ENCODE assay signal across 11 cellular contexts in the genomic region with DNA sequence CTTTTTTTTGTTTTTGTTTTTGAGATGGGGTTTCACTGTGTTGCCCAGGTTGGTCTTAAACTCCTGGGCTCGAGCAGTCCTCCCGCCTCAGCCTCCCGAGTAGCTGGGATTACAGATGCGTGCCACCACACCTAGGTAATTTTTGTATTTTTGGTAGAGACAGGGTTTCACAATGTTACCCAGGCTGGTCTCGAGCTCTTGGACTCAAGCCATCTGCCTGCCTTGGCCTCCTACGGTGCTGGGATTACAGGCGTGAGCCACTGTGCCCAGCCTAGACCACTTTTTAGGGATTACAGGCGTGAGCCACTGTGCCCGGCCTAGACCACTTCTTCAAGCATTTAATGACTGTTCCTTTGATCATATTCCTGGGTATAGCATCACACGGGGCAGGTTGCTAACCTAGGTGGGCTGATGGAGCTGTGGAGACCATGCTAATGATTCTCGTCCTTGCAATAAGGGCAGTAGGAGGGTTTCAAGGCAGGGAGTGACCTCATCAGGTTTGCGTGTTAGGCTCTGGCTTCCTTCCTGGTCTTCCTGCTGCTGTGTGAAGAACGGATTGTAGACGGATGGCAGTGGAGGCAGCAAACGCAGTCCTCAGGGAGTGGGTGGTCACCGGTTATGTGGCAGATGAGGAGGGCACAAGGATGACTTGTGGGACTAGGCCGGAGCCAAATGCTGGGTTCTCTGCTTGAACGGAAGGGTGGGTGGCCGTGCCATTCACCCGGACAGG. TPM values are rescaled to one million over a fixed set of nuclear protein-coding genes. Genes with fewer than 3 reads are reported as not detected.
DNase-seq lines count a peak whose midpoint lies in the region; ATAC-seq and TF ChIP-seq lines count a peak whose summit lies in the region.
"Had no signal": no experiment of that assay in that cellular context is flagged by ENCODE, and none has a peak within 500 bp of the region (broad histone marks: within the 10 kb centered on the region; RNA-seq: fewer than 3 reads in every experiment).

No MANE protein-coding gene starts in this region.

- peak; percentile 43 for ATAC-seq in Right ventricle myocardium inferior
- ATAC-seq in left ventricle myocardium superior: peak; percentile 62
- ATAC-seq in upper lobe of left lung (ENCODE audit: low FRiP score in 2 of 2): peak in 1 of 2 donors; percentile 49

- TF ChIP-seq CTCF in right atrium auricular region (IDR thresholded peaks at IDR 0.05) (no peak), upper lobe of left lung (IDR thresholded peaks at IDR 0.05) (no peak)

- H3K9me3 ChIP-seq in right atrium auricular region: no peaks in the 10 kb centered on the region
- no peaks in the 10 kb centered on the region for H3K9me3 ChIP-seq in upper lobe of left lung
- H3K9me3 ChIP-seq: A549, SJCRH30 had no signal

- TF ChIP-seq POLR2A in upper lobe of left lung (IDR thresholded peaks at IDR 0.05): no peak

- WGBS in upper lobe of left lung, 2 donors: 58 to 60% methylated on average over 20 of the region's 20 CpGs

- no peaks in the 10 kb centered on the region for H3K27me3 ChIP-seq in right atrium auricular region
- no peaks in the 10 kb centered on the region for H3K27me3 ChIP-seq in upper lobe of left lung
- H3K27me3 ChIP-seq: SJCRH30 had no signal

- no peak overlapping the region for H3K4me3 ChIP-seq in right atrium auricular region
- no peak overlapping the region for H3K4me3 ChIP-seq in upper lobe of left lung
- H3K4me3 ChIP-seq: A549, K562, SJCRH30 had no signal

- H3K27ac ChIP-seq in right atrium auricular region (peak overlapping the region in 1 of 2 donors; percentile 6), upper lobe of left lung (peak overlapping the region in 3 of 4 donors; percentile 35 to 55 (median 37))
- H3K27ac ChIP-seq: A549, SJCRH30 had no signal

- DNase-seq in Right ventricle myocardium inferior (ENCODE audit: missing footprints) (no peak), right atrium auricular region (ENCODE audit: low spot score) (no peak), left ventricle myocardium superior (no peak), upper lobe of left lung (no peak), NCI-H526 treated with DMSO at 0.1 percent for 48 hours (lab: John Stamatoyannopoulos, UW) (no peak), GM19240 (ENCODE audit: insufficient read length, low spot score) (no peak)
- DNase-seq: activated CD4-positive, alpha-beta memory T cell treated with anti-CD3 and anti-CD28 coated beads, Interleukin-2, amount 10 ng/mL, durations not matched to agents 7 days and 5 days; NCI-H2171 treated with DMSO at 0.1 percent for 48 hours; SJCRH30 had no signal

- intact Hi-C loops in Right ventricle myocardium inferior (cut with DNase I) (no loop called here), left ventricle myocardium superior (cut with micrococcal nuclease) (no loop called here)

- H3K36me3 ChIP-seq in right atrium auricular region: no peaks in the 10 kb centered on the region
- H3K36me3 ChIP-seq in upper lobe of left lung: no peaks in the 10 kb centered on the region

- no peak for TF ChIP-seq EP300 in upper lobe of left lung (IDR thresholded peaks at IDR 0.05)

- H3K4me1 ChIP-seq in right atrium auricular region (peaks cover 0 to 52% of the 10 kb centered on the region in 2 donors), upper lobe of left lung (peaks cover 36 to 52% (median 44%) of the 10 kb centered on the region in 4 donors)
- H3K4me1 ChIP-seq: SJCRH30 had no signal

RNA-seq across cellular contexts. Expression of a gene that starts 13.8 kb away (rescaled TPM):
- total RNA-seq in Right ventricle myocardium inferior (30.5 TPM), right atrium auricular region (10 to 100 TPM; 24.1 to 34.6 TPM), left ventricle myocardium superior (37.0 TPM), upper lobe of left lung (100 to 1,000 TPM in 2 of 6 donors, 10 to 100 TPM in 4; 68.0 to 183 (median 83.6) TPM)

RNA-seq across cellular contexts. Expression of a gene that starts 27.1 kb away (rescaled TPM):
- 17.5 TPM for total RNA-seq in Right ventricle myocardium inferior
- 10 to 100 TPM; 21.4 to 37.8 TPM for total RNA-seq in right atrium auricular region
- 17.3 TPM for total RNA-seq in left ventricle myocardium superior
- total RNA-seq in upper lobe of left lung: 100 to 1,000 TPM in 3 of 6 donors, 10 to 100 TPM in 3; 74.9 to 202 (median 99.6) TPM

RNA-seq across cellular contexts. Expression of a gene that starts 42.3 kb away (rescaled TPM):
- 10.8 TPM for total RNA-seq in Right ventricle myocardium inferior
- total RNA-seq in right atrium auricular region: 1 to 10 TPM; 5.0 to 6.4 TPM
- 11.6 TPM for total RNA-seq in left ventricle myocardium superior
- total RNA-seq in upper lobe of left lung: 10 to 100 TPM; 10.2 to 28.3 (median 20.9) TPM

RNA-seq across cellular contexts. Expression of a gene that starts 53.9 kb away (rescaled TPM):
- total RNA-seq in Right ventricle myocardium inferior (17.2 TPM), right atrium auricular region (10 to 100 TPM; 17.9 to 21.0 TPM), left ventricle myocardium superior (21.8 TPM), upper lobe of left lung (100 to 1,000 TPM in 1 of 6 donors, 10 to 100 TPM in 5; 25.5 to 115 (median 42.4) TPM)
